ENCODE assay signal across 8 cellular contexts in the genomic region with DNA sequence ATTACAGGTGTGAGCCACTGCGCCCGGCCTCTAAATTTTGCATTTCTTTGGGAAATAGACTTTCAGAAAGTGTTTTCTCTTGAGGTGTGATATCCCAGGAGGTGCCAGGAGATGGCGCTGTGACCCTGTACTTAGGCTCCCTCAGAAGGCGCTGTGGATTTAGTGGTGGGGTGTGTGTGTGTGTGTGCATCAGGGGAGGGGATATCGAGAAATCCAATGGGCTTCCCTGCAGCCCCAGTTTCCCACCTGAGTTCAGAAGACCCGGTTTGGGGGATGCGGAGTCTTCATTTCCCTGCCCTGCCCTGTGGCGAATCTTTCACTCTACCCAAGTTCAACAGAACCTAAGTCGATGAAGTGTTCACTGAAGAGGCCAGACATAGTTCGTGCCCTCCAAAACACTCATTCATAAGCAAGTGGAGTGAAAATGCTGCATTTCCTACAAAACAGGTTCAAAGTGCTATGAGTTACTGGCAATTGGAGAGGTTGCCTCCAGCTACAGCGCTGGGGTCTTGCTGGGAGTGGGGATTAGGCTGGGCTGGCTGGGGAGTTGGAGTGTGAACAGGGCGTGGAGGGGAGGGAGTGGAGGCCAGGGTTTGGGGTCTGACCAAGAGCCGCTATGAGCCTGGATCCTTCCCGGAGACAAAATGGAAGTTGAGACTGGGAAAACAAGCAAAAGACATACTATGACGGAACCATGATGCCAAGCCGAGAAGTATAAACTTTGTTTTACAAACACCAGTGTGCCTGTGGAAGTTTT. TPM values are rescaled to one million over a fixed set of nuclear protein-coding genes. Genes with fewer than 3 reads are reported as not detected.
A peak's percentile ranks its signal among the peaks of the same experiment; 100 is the strongest.
DNase-seq lines count a peak whose midpoint lies in the region; ATAC-seq and TF ChIP-seq lines count a peak whose summit lies in the region.

No MANE protein-coding gene starts in this region.

- POLR2A ChIA-PET in CD8-positive, alpha-beta memory T cell (lab: Charles Lee): no interaction called here
- POLR2A ChIA-PET in OCI-LY7 (lab: Charles Lee): interaction anchor here (0.7 kb wide), 1 partner anchor 14 kb away, joined by 3 read pairs; no protein-coding TSS in a partner anchor

- intact Hi-C loops in OCI-LY7 (cut with micrococcal nuclease; ENCODE audit: unreplicated experiment) (loop anchor here (1.0 to 5.0 kb wide), 4 partner anchors 24 to 144 kb away; no protein-coding TSS in a partner anchor), tibial artery (cut with DNase I; ENCODE audit: low total_unique reads) (no loop called here)

- no peak for ATAC-seq in HG03354 (IDR thresholded peaks at IDR 0.05; ENCODE audit: poor library complexity, severe bottlenecking, unreplicated experiment)

- TF ChIP-seq CTCF in OCI-LY7 (conservative IDR thresholded peaks at IDR 0.05; ENCODE audit: low read length) (peak; percentile 91), fibroblast of mammary gland (conservative IDR thresholded peaks at IDR 0.05; ENCODE audit: control insufficient read depth, insufficient read depth, low read depth, low read length) (peak; percentile 72), neutrophil (IDR thresholded peaks at IDR 0.05) (peak; percentile 52), tibial artery (IDR thresholded peaks at IDR 0.05) (peak; percentile 55 to 63)

- H3K36me3 Mint-ChIP-seq in CD8-positive, alpha-beta memory T cell: no peaks in the 10 kb centered on the region

- no peaks in the 10 kb centered on the region for H4K20me1 ChIP-seq in OCI-LY7 (ENCODE audit: insufficient read depth, low read length)

- H3K9me3 ChIP-seq in CD8-positive, alpha-beta memory T cell (ENCODE audit: low read length): no peaks in the 10 kb centered on the region
- H3K9me3 ChIP-seq in OCI-LY7 (ENCODE audit: low read length) (no peaks in the 10 kb centered on the region), neutrophil (no peaks in the 10 kb centered on the region), tibial artery (no peaks in the 10 kb centered on the region)

- H3K9me3 Mint-ChIP-seq in CD8-positive, alpha-beta memory T cell: no peaks in the 10 kb centered on the region

- H3K4me1 Mint-ChIP-seq in CD8-positive, alpha-beta memory T cell: peaks cover 0 to 10% (median 6%) of the 10 kb centered on the region in 3 donors

- peaks cover 20% of the 10 kb centered on the region for H3K27me3 ChIP-seq in CD8-positive, alpha-beta memory T cell (ENCODE audit: insufficient read depth, low read length, poor library complexity, severe bottlenecking)
- H3K27me3 ChIP-seq in neutrophil (peaks cover 96% of the 10 kb centered on the region), tibial artery (peaks cover 0 to 92% of the 10 kb centered on the region in 2 donors)

- CTCF ChIA-PET in CD8-positive, alpha-beta memory T cell (lab: Charles Lee): interaction anchor here (0.6 to 3.5 kb wide), 11 partner anchors 9 to 303 kb away, joined by 3 to 38 read pairs (median 3); no protein-coding TSS in a partner anchor
- CTCF ChIA-PET in OCI-LY7 (lab: Charles Lee; ENCODE audit: unreplicated experiment): no interaction called here

- no peak overlapping the region for H3K4me3 ChIP-seq in CD8-positive, alpha-beta memory T cell (ENCODE audit: low read length)
- no peak overlapping the region for H3K4me3 ChIP-seq in OCI-LY7 (ENCODE audit: low read depth, low read length, poor library complexity, severe bottlenecking)
- H3K4me3 ChIP-seq in fibroblast of mammary gland (ENCODE audit: control insufficient read depth, low read depth, low read length): no peak overlapping the region
- H3K4me3 ChIP-seq in neutrophil (ENCODE audit: low read depth in 1 of 2, low read length in 1 of 2): no peak overlapping the region
- H3K4me3 ChIP-seq in tibial artery: no peak overlapping the region

- H3K4me2 ChIP-seq in OCI-LY7 (ENCODE audit: low read length): no peak overlapping the region

- H3K27ac ChIP-seq in CD8-positive, alpha-beta memory T cell (ENCODE audit: low read depth, low read length): no peak overlapping the region
- H3K27ac ChIP-seq in OCI-LY7 (ENCODE audit: low read depth, low read length, poor library complexity, severe bottlenecking) (no peak overlapping the region), neutrophil (no peak overlapping the region), tibial artery (no peak overlapping the region)

- no peak overlapping the region for H3K27ac Mint-ChIP-seq in CD8-positive, alpha-beta memory T cell

- no peak overlapping the region for H2AFZ ChIP-seq in OCI-LY7 (ENCODE audit: low read length)

- H3K9me2 ChIP-seq in OCI-LY7 (ENCODE audit: insufficient read depth, low read length): no peaks in the 10 kb centered on the region

- H3K4me3 Mint-ChIP-seq in CD8-positive, alpha-beta memory T cell: no peak overlapping the region

- no peaks in the 10 kb centered on the region for H3K4me1 ChIP-seq in CD8-positive, alpha-beta memory T cell (ENCODE audit: insufficient read depth, low read length)
- H3K4me1 ChIP-seq in OCI-LY7 (ENCODE audit: insufficient read depth, low read length, poor library complexity, severe bottlenecking): no peaks in the 10 kb centered on the region
- H3K4me1 ChIP-seq in neutrophil (ENCODE audit: control insufficient read depth in 1 of 2, insufficient read depth in 1 of 2, low read depth in 1 of 2, low read length in 1 of 2): no peaks in the 10 kb centered on the region
- H3K4me1 ChIP-seq in tibial artery: no peaks in the 10 kb centered on the region

- BruUV-seq in OCI-LY7 (replicated peaks; lab: Mats Ljungman, UMichigan): no TSS peak

- no peaks in the 10 kb centered on the region for H3K79me2 ChIP-seq in OCI-LY7 (ENCODE audit: insufficient read depth, low read depth, low read length)

- DNase-seq in CD8-positive, alpha-beta memory T cell: peak; percentile 46 to 77 (median 54)
- DNase-seq in HK-2 (ENCODE audit: unreplicated experiment): peak; percentile 58
- peak; percentile 67 for DNase-seq in OCI-LY7 (ENCODE audit: low spot score)
- DNase-seq in activated T-cell treated with anti-CD3 and anti-CD28 coated beads for 4 hours: peak; percentile 64
- DNase-seq in fibroblast of mammary gland (ENCODE audit: low read depth): peak; percentile 61
- DNase-seq in tibial artery: peak; percentile 53 to 63

- H3K27me3 Mint-ChIP-seq in CD8-positive, alpha-beta memory T cell: peaks cover 59 to 65% of the 10 kb centered on the region in 2 donors

- H3K36me3 ChIP-seq in CD8-positive, alpha-beta memory T cell (ENCODE audit: insufficient read depth, low read length): no peaks in the 10 kb centered on the region
- no peaks in the 10 kb centered on the region for H3K36me3 ChIP-seq in OCI-LY7 (ENCODE audit: insufficient read depth, low read length)
- H3K36me3 ChIP-seq in neutrophil: no peaks in the 10 kb centered on the region
- H3K36me3 ChIP-seq in tibial artery: no peaks in the 10 kb centered on the region

RNA-seq across cellular contexts. Expression of gene WNT6, which starts 6.5 kb away (rescaled TPM):
- under 1 TPM; 0.27 to 0.42 TPM for total RNA-seq in CD8-positive, alpha-beta memory T cell
- polyA plus RNA-seq in CD8-positive, alpha-beta memory T cell: 0.39 TPM
- not detected in 2 replicates for total RNA-seq in OCI-LY7 (2014; rRNA removed; shearing (Covaris generic))
- 0.74 and 1.8 TPM in 2 replicates for total RNA-seq in OCI-LY7 (2022)

RNA-seq across cellular contexts. Expression of gene PRKAG3, which starts 21.5 kb away (rescaled TPM):
- total RNA-seq in CD8-positive, alpha-beta memory T cell: not detected
- not detected for polyA plus RNA-seq in CD8-positive, alpha-beta memory T cell
- total RNA-seq in OCI-LY7 (2014; rRNA removed; shearing (Covaris generic)): not detected in 2 replicates
- total RNA-seq in OCI-LY7 (2022): not detected in 2 replicates

RNA-seq across cellular contexts. Expression of gene WNT10A, which starts 27.6 kb away (rescaled TPM):
- 1 to 10 TPM; 1.0 to 1.5 TPM for total RNA-seq in CD8-positive, alpha-beta memory T cell
- polyA plus RNA-seq in CD8-positive, alpha-beta memory T cell: 1.1 TPM
- total RNA-seq in OCI-LY7 (2014; rRNA removed; shearing (Covaris generic)): 3.6 and 5.5 TPM in 2 replicates
- total RNA-seq in OCI-LY7 (2022): 6.4 and 11.4 TPM in 2 replicates
